In genomic region chr12:96189781-96190180, GRCh38 we compare ENCODE assay signal across 18 cellular contexts. TPM values are rescaled to one million over a fixed set of nuclear protein-coding genes. Genes with fewer than 3 reads are reported as not detected.
DNase-seq lines count a peak whose midpoint lies in the region; ATAC-seq and FAIRE-seq lines count a peak whose summit lies in the region.
"Had no signal": no experiment of that assay in that cellular context is flagged by ENCODE, and none has a peak within 500 bp of the region (broad histone marks: within the 10 kb centered on the region; RNA-seq: fewer than 3 reads in every experiment).

No MANE protein-coding gene starts in this region.

- H3K4me1 Mint-ChIP-seq in T-helper 17 cell = peaks cover 30% of the 10 kb centered on the region

- no peaks in the 10 kb centered on the region for H3K27me3 Mint-ChIP-seq in T-helper 17 cell

- H3K27ac Mint-ChIP-seq in T-helper 17 cell = no peak overlapping the region
- H3K27ac Mint-ChIP-seq: GM23338 had no signal

- H3K27me3 ChIP-seq in BLaER1 treated with 17β-estradiol and CSF1 and Interleukin-3, amounts not matched to agents 10 nM and 100 nM = no peaks in the 10 kb centered on the region; a peak in 1 of 22 replicates

- FAIRE-seq in RCC 7860 (lab: Jason Lieb, UNC) = no peak
- FAIRE-seq: D721Med had no signal

- H3K36me3 Mint-ChIP-seq in T-helper 17 cell (ENCODE audit: low read depth) = peaks cover 2% of the 10 kb centered on the region

- DNase-seq in DMS79 treated with DMSO at 0.1 percent for 48 hours (lab: John Stamatoyannopoulos, UW) (peak; percentile 44), T-helper 17 cell (no peak), RCC 7860 (ENCODE audit: low spot score) (no peak)
- DNase-seq in stimulated activated CD8-positive, alpha-beta memory T cell treated with anti-CD3 and anti-CD28 coated beads, Interleukin-4, amount 100 ng/mL, for 48 hours = peak; percentile 10
- DNase-seq: GF-D8, Karpas-422, MM.1S, NCI-H1105, NCI-H1694 treated with DMSO at 0.1 percent for 48 hours, NCI-H2107, NCI-H345, NCI-H69, RPMI8226 had no signal

- H3K4me2 ChIP-seq in BLaER1 treated with 17β-estradiol and CSF1 and Interleukin-3, amounts not matched to agents 10 nM and 100 nM = peak overlapping the region in 9 of 11 experiments; percentile 57 to 82 (median 69); a peak in 15 of 22 replicates
- H3K4me2 ChIP-seq: GM23338 had no signal

- no peaks in the 10 kb centered on the region for H4K20me1 ChIP-seq in BLaER1 treated with 17β-estradiol and CSF1 and Interleukin-3, amounts not matched to agents 10 nM and 100 nM

- ATAC-seq in T-helper 17 cell = no peak
- no peak for ATAC-seq in HG02678 (IDR thresholded peaks at IDR 0.05; ENCODE audit: unreplicated experiment)
- no peak for ATAC-seq in GM18502 (IDR thresholded peaks at IDR 0.05; ENCODE audit: poor library complexity, unreplicated experiment)
- ATAC-seq: GM23338 had no signal

- H3K27ac ChIP-seq in BLaER1 treated with 17β-estradiol and CSF1 and Interleukin-3, amounts not matched to agents 10 nM and 100 nM = peak overlapping the region in 6 of 11 experiments; percentile 22 to 71 (median 56); a peak in 9 of 22 replicates

- H3K4me3 ChIP-seq in BLaER1 treated with 17β-estradiol and CSF1 and Interleukin-3, amounts not matched to agents 10 nM and 100 nM = no peak overlapping the region
- H3K4me3 ChIP-seq: GM23338 had no signal

- H3K36me3 ChIP-seq in BLaER1 treated with 17β-estradiol and CSF1 and Interleukin-3, amounts not matched to agents 10 nM and 100 nM = no peaks in the 10 kb centered on the region

- H3K4me3 Mint-ChIP-seq in T-helper 17 cell = peak overlapping the region; percentile 47
- H3K4me3 Mint-ChIP-seq: GM23338 had no signal

- peaks cover 3 to 12% (median 10%) of the 10 kb centered on the region in 11 experiments; a peak in 21 of 22 replicates for H3K9me3 ChIP-seq in BLaER1 treated with 17β-estradiol and CSF1 and Interleukin-3, amounts not matched to agents 10 nM and 100 nM (replicated peaks in 1 of 11)
- H3K9me3 ChIP-seq in T-helper 17 cell (ENCODE audit: control insufficient read depth, low read length, poor library complexity, severe bottlenecking) = no peaks in the 10 kb centered on the region

- peak overlapping the region in 4 of 11 experiments; percentile 12 to 57 (median 32); a peak in 3 of 22 replicates for H3K9ac ChIP-seq in BLaER1 treated with 17β-estradiol and CSF1 and Interleukin-3, amounts not matched to agents 10 nM and 100 nM

- peaks cover 11 to 84% (median 75%) of the 10 kb centered on the region in 10 experiments for H3K4me1 ChIP-seq in BLaER1 treated with 17β-estradiol and CSF1 and Interleukin-3, amounts not matched to agents 10 nM and 100 nM

RNA-seq across cellular contexts. Expression of gene ELK3, which starts 4.4 kb away (rescaled TPM):
- 10 to 100 TPM; 68.8 to 71.2 TPM for total RNA-seq in T-helper 17 cell

Comparison
In these comparisons a context has a peak if more than half of its experiments do, and no peak if none do; other contexts are left out.
1. DNase-seq: peak in DMS79 treated with DMSO at 0.1 percent for 48 hours (single experiment) and stimulated activated CD8-positive, alpha-beta memory T cell treated with anti-CD3 and anti-CD28 coated beads, Interleukin-4, amount 100 ng/mL, for 48 hours (single experiment); none in T-helper 17 cell (0 of 3) and RCC 7860 (single experiment).